10 cellular contexts compared by ENCODE assay signal in genomic region chr15:41935566-41936020, GRCh38. TPM values are rescaled to one million over a fixed set of nuclear protein-coding genes. Genes with fewer than 3 reads are reported as not detected.
A peak's percentile ranks its signal among the peaks of the same experiment; 100 is the strongest.
DNase-seq lines count a peak whose midpoint lies in the region; ATAC-seq and TF ChIP-seq lines count a peak whose summit lies in the region.
"Had no signal": no experiment of that assay in that cellular context is flagged by ENCODE, and none has a peak within 500 bp of the region (broad histone marks: within the 10 kb centered on the region; RNA-seq: fewer than 3 reads in every experiment).

No MANE protein-coding gene starts in this region.

- in situ Hi-C loops in transverse colon (cut with MboI; ENCODE audit: low pct_ligation_motif_present in 1 of 4, low pct_unique_long_range_greater_than_20kb in 1 of 4, low sequenced_read_pairs in 3 of 4) = no loop called here
- in situ Hi-C loops in brain microvascular endothelial cell (cut with HindIII; ENCODE audit: low pct_ligation_motif_present, low sequenced_read_pairs) = no loop called here

- 67 to 76% methylated on average over 5 of the region's 5 CpGs for WGBS in heart right ventricle, 2 donors
- WGBS in transverse colon (ENCODE audit: low coverage in 1 of 2), 2 donors = 74 to 80% methylated on average over 1 to 5 of the region's 5 CpGs

- DNase-seq in heart right ventricle (no peak), Right ventricle myocardium superior (no peak), T-cell (no peak), fibroblast of peridontal ligament (ENCODE audit: extremely low read depth) (peak; percentile 39), transverse colon (no peak), brain microvascular endothelial cell (no peak), substantia nigra (lab: John Stamatoyannopoulos, UW) (no peak)

- intact Hi-C loops in heart right ventricle (cut with DNase I) (loop anchor here in 1 of 10 donors (2.0 kb wide), 1 partner anchor 35 kb away; no protein-coding TSS in a partner anchor), Right ventricle myocardium superior (cut with DNase I) (no loop called here), transverse colon (cut with DNase I; ENCODE audit: low total_unique reads) (no loop called here)

- no peak for TF ChIP-seq POLR2A in transverse colon (IDR thresholded peaks at IDR 0.05)

- peaks cover 61 to 70% (median 64%) of the 10 kb centered on the region in 3 donors for H3K4me1 Mint-ChIP-seq in T-cell

- H3K4me1 ChIP-seq in heart right ventricle (peaks cover 27 to 99% (median 88%) of the 10 kb centered on the region in 9 donors), transverse colon (peaks cover 11 to 58% (median 27%) of the 10 kb centered on the region in 4 donors)

- CTCF ChIA-PET in T-cell (lab: Charles Lee) = interaction anchor here in 1 of 2 donors (1.0 to 3.7 kb wide), 6 partner anchors 31 to 162 kb away, joined by 3 to 48 read pairs (median 10); partner anchors contain the start of genes EHD4 and MAPKBP1

- H3K27me3 ChIP-seq in heart right ventricle = no peaks in the 10 kb centered on the region
- H3K27me3 ChIP-seq in transverse colon = no peaks in the 10 kb centered on the region
- no peaks in the 10 kb centered on the region for H3K27me3 ChIP-seq in brain microvascular endothelial cell (replicated peaks)
- H3K27me3 ChIP-seq: body of pancreas had no signal

- TF ChIP-seq CTCF in heart right ventricle (IDR thresholded peaks at IDR 0.05) (no peak), transverse colon (IDR thresholded peaks at IDR 0.05) (no peak), brain microvascular endothelial cell (IDR thresholded peaks at IDR 0.05; ENCODE audit: low read depth, low read length, missing control alignments) (no peak)

- H3K27ac ChIP-seq in heart right ventricle = peak overlapping the region in 8 of 10 donors; percentile 72 to 89 (median 80)
- peak overlapping the region; percentile 35 to 71 (median 54) for H3K27ac ChIP-seq in transverse colon
- H3K27ac ChIP-seq in brain microvascular endothelial cell = no peak overlapping the region
- no peak overlapping the region for H3K27ac ChIP-seq in substantia nigra (ENCODE audit: low read depth, low read length, poor library complexity, severe bottlenecking)

- no peaks in the 10 kb centered on the region for H3K9me3 Mint-ChIP-seq in T-cell

- no peak for ATAC-seq in heart right ventricle
- no peak for ATAC-seq in Right ventricle myocardium superior (ENCODE audit: poor library complexity)
- no peak for ATAC-seq in T-cell (replicated peaks in 1 of 4)
- ATAC-seq in HG03139 (IDR thresholded peaks at IDR 0.05; ENCODE audit: unreplicated experiment) = no peak

- no peaks in the 10 kb centered on the region for H3K9me3 ChIP-seq in heart right ventricle
- H3K9me3 ChIP-seq in transverse colon = no peaks in the 10 kb centered on the region
- H3K9me3 ChIP-seq: body of pancreas had no signal

- no peak for TF ChIP-seq EP300 in transverse colon (IDR thresholded peaks at IDR 0.05; ENCODE audit: low read depth)

- POLR2A ChIA-PET in T-cell (lab: Charles Lee) = interaction anchor here (0.5 to 4.6 kb wide), 4 partner anchors 27 to 1034 kb away, joined by 3 to 47 read pairs (median 4); partner anchors contain the start of gene EHD4 (in 1 of the 2)

- H3K36me3 ChIP-seq in heart right ventricle (peaks cover 0 to 32% (median 6%) of the 10 kb centered on the region in 9 donors), transverse colon (no peaks in the 10 kb centered on the region), brain microvascular endothelial cell (replicated peaks) (peaks cover 2% of the 10 kb centered on the region)

- H3K36me3 Mint-ChIP-seq in T-cell = peaks cover 6% of the 10 kb centered on the region

- no peak overlapping the region for H3K4me3 ChIP-seq in heart right ventricle
- H3K4me3 ChIP-seq in transverse colon = no peak overlapping the region
- no peak overlapping the region for H3K4me3 ChIP-seq in brain microvascular endothelial cell (ENCODE audit: low read depth, low read length)
- H3K4me3 ChIP-seq: body of pancreas, K562 had no signal

- H3K4me3 Mint-ChIP-seq in T-cell = peak overlapping the region; percentile 28 to 58 (median 34)

- H3K27ac Mint-ChIP-seq in T-cell = peak overlapping the region; percentile 98 to 100

- no peaks in the 10 kb centered on the region for H3K27me3 Mint-ChIP-seq in T-cell

RNA-seq across cellular contexts. Expression of gene EHD4, which starts 36.8 kb away (rescaled TPM):
- 10 to 100 TPM; 29.8 to 62.7 (median 46.6) TPM for total RNA-seq in heart right ventricle
- polyA plus RNA-seq in heart right ventricle = 10 to 100 TPM; 23.4 to 24.2 TPM
- 47.2 TPM for total RNA-seq in Right ventricle myocardium superior
- total RNA-seq in T-cell = 10 to 100 TPM; 11.7 to 46.8 (median 16.8) TPM
- total RNA-seq in transverse colon = 10 to 100 TPM; 16.9 to 55.4 (median 35.5) TPM

RNA-seq across cellular contexts. Expression of gene SPTBN5, which starts 41.7 kb away (rescaled TPM):
- total RNA-seq in heart right ventricle = 1 to 10 TPM; 1.6 to 5.9 (median 2.4) TPM
- polyA plus RNA-seq in heart right ventricle = 1 to 10 TPM in 1 of 2 donors, under 1 TPM in 1; 0.94 to 8.7 TPM
- total RNA-seq in Right ventricle myocardium superior = 3.4 TPM
- 1 to 10 TPM; 1.0 to 4.0 (median 2.2) TPM for total RNA-seq in T-cell
- total RNA-seq in transverse colon = 1 to 10 TPM in 2 of 4 donors, under 1 TPM in 2; 0.16 to 8.0 (median 1.1) TPM
- polyA plus RNA-seq: K562 had no signal

Comparison
In these comparisons a context has a peak if more than half of its experiments do, and no peak if none do; other contexts are left out.
1. H3K27ac ChIP-seq: peak in heart right ventricle (8 of 10) and transverse colon (4 of 4); none in brain microvascular endothelial cell (single experiment) and substantia nigra (single experiment).